1 cellular context compared by ENCODE assay signal in the genomic region with DNA sequence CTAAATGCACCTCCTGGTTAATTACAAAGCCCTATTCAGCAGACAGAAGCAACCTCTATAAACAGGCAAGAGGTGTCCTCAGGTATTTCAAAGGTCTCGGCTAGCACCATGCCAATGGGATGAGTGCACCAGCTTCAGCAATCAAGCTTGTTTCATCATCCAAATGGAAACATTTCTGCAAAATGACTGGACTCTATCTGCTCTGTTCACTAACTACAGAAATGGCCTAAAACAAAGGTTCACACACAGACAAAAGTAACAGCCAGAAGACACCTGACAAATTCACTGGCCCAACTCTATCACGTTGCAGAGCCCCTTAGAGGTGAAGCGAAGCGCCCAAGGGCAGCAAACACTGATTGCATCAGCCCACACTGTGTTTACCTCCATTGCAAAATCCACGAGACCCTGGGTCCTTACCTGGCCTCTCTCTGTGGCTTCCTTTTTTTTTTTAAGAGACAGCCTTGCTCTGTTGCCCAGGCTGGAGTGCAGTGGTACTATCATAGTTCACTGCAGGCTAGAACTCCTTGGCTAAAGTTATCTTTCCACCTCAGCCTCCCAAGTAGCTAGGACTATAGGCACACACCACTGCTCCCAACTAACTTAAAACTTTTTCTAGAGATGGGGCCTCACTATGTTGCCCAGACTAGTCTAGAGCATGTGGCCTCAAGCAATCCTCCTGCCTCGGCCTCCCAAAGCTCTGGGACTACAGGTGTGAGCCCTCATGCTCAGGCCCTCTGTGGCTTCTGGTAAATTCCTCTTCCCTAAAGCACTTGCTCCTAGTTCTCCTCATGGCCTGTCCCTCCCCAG.
A peak's percentile ranks its signal among the peaks of the same experiment; 100 is the strongest.
TF ChIP-seq lines count a peak whose summit lies in the region.

No MANE protein-coding gene starts in this region.

TF ChIP-seq in HepG2, 621 proteins besides CTCF, POLR2A, EP300 and RAD21 (continued from another document and continues in another):
- peak; percentile 84; the same call in 1 of the 2 replicates for TF ChIP-seq ERF (CRISPR knock-in tag; IDR thresholded peaks at IDR 0.05)
- TF ChIP-seq ZNF160 (CRISPR knock-in tag; IDR thresholded peaks at IDR 0.05): no peak
- no peak for TF ChIP-seq TRIM24 (CRISPR knock-in tag; IDR thresholded peaks at IDR 0.05)
- TF ChIP-seq, protein P1, sequence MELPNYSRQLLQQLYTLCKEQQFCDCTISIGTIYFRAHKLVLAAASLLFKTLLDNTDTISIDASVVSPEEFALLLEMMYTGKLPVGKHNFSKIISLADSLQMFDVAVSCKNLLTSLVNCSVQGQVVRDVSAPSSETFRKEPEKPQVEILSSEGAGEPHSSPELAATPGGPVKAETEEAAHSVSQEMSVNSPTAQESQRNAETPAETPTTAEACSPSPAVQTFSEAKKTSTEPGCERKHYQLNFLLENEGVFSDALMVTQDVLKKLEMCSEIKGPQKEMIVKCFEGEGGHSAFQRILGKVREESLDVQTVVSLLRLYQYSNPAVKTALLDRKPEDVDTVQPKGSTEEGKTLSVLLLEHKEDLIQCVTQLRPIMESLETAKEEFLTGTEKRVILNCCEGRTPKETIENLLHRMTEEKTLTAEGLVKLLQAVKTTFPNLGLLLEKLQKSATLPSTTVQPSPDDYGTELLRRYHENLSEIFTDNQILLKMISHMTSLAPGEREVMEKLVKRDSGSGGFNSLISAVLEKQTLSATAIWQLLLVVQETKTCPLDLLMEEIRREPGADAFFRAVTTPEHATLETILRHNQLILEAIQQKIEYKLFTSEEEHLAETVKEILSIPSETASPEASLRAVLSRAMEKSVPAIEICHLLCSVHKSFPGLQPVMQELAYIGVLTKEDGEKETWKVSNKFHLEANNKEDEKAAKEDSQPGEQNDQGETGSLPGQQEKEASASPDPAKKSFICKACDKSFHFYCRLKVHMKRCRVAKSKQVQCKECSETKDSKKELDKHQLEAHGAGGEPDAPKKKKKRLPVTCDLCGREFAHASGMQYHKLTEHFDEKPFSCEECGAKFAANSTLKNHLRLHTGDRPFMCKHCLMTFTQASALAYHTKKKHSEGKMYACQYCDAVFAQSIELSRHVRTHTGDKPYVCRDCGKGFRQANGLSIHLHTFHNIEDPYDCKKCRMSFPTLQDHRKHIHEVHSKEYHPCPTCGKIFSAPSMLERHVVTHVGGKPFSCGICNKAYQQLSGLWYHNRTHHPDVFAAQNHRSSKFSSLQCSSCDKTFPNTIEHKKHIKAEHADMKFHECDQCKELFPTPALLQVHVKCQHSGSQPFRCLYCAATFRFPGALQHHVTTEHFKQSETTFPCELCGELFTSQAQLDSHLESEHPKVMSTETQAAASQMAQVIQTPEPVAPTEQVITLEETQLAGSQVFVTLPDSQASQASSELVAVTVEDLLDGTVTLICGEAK (IDR thresholded peaks at IDR 0.05): no peak
- TF ChIP-seq, protein P1 (CRISPR knock-in tag; IDR thresholded peaks at IDR 0.05): no peak; the same call in 1 of the 2 replicates
- peak; percentile 85 for TF ChIP-seq ZNF431 (CRISPR knock-in tag; IDR thresholded peaks at IDR 0.05; ENCODE audit: borderline replicate concordance, low read depth)
- TF ChIP-seq ZNF792 (CRISPR knock-in tag; IDR thresholded peaks at IDR 0.05): 0 out of 2 replicates have a peak, but pooled peaks have one; percentile 33
- TF ChIP-seq, protein P2, sequence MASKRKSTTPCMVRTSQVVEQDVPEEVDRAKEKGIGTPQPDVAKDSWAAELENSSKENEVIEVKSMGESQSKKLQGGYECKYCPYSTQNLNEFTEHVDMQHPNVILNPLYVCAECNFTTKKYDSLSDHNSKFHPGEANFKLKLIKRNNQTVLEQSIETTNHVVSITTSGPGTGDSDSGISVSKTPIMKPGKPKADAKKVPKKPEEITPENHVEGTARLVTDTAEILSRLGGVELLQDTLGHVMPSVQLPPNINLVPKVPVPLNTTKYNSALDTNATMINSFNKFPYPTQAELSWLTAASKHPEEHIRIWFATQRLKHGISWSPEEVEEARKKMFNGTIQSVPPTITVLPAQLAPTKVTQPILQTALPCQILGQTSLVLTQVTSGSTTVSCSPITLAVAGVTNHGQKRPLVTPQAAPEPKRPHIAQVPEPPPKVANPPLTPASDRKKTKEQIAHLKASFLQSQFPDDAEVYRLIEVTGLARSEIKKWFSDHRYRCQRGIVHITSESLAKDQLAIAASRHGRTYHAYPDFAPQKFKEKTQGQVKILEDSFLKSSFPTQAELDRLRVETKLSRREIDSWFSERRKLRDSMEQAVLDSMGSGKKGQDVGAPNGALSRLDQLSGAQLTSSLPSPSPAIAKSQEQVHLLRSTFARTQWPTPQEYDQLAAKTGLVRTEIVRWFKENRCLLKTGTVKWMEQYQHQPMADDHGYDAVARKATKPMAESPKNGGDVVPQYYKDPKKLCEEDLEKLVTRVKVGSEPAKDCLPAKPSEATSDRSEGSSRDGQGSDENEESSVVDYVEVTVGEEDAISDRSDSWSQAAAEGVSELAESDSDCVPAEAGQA (IDR thresholded peaks at IDR 0.05; ENCODE audit: low read depth): no peak
- TF ChIP-seq, protein P2 (CRISPR knock-in tag; IDR thresholded peaks at IDR 0.05; ENCODE audit: borderline replicate concordance): no peak
- TF ChIP-seq FOXO1 (CRISPR knock-in tag; IDR thresholded peaks at IDR 0.05): peak; percentile 98
- TF ChIP-seq ZNF136 (CRISPR knock-in tag; IDR thresholded peaks at IDR 0.05; ENCODE audit: low read depth): no peak
- TF ChIP-seq ZNF468 (CRISPR knock-in tag; IDR thresholded peaks at IDR 0.05): no peak
- TF ChIP-seq CBX1 (IDR thresholded peaks at IDR 0.05; ENCODE audit: low read depth): no peak
- no peak for TF ChIP-seq SETDB1 (CRISPR knock-in tag; IDR thresholded peaks at IDR 0.05; ENCODE audit: borderline replicate concordance)
- no peak for TF ChIP-seq PAWR (CRISPR knock-in tag; IDR thresholded peaks at IDR 0.05; ENCODE audit: borderline replicate concordance)
- peak; percentile 83; the same call in 1 of the 2 replicates for TF ChIP-seq CBFB (CRISPR knock-in tag; IDR thresholded peaks at IDR 0.05)
- no peak for TF ChIP-seq SMAD9 (CRISPR knock-in tag; IDR thresholded peaks at IDR 0.05)
- no peak for TF ChIP-seq ZNF672 (CRISPR knock-in tag; IDR thresholded peaks at IDR 0.05)
- TF ChIP-seq, protein P3, sequence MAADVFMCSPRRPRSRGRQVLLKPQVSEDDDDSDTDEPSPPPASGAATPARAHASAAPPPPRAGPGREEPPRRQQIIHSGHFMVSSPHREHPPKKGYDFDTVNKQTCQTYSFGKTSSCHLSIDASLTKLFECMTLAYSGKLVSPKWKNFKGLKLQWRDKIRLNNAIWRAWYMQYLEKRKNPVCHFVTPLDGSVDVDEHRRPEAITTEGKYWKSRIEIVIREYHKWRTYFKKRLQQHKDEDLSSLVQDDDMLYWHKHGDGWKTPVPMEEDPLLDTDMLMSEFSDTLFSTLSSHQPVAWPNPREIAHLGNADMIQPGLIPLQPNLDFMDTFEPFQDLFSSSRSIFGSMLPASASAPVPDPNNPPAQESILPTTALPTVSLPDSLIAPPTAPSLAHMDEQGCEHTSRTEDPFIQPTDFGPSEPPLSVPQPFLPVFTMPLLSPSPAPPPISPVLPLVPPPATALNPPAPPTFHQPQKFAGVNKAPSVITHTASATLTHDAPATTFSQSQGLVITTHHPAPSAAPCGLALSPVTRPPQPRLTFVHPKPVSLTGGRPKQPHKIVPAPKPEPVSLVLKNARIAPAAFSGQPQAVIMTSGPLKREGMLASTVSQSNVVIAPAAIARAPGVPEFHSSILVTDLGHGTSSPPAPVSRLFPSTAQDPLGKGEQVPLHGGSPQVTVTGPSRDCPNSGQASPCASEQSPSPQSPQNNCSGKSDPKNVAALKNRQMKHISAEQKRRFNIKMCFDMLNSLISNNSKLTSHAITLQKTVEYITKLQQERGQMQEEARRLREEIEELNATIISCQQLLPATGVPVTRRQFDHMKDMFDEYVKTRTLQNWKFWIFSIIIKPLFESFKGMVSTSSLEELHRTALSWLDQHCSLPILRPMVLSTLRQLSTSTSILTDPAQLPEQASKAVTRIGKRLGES (CRISPR knock-in tag; IDR thresholded peaks at IDR 0.05; ENCODE audit: borderline replicate concordance): no peak
- no peak for TF ChIP-seq MAFK (conservative IDR thresholded peaks at IDR 0.05 in 1 of 2, IDR thresholded peaks at IDR 0.05 in 1 of 2; ENCODE audit: low read length in 2 of 2)
- TF ChIP-seq GTF2F1 (IDR thresholded peaks at IDR 0.05; ENCODE audit: low read length): no peak
- TF ChIP-seq ZFX (CRISPR knock-in tag; IDR thresholded peaks at IDR 0.05; ENCODE audit: low read depth): no peak; the same call in 1 of the 2 replicates
- TF ChIP-seq, protein P4, sequence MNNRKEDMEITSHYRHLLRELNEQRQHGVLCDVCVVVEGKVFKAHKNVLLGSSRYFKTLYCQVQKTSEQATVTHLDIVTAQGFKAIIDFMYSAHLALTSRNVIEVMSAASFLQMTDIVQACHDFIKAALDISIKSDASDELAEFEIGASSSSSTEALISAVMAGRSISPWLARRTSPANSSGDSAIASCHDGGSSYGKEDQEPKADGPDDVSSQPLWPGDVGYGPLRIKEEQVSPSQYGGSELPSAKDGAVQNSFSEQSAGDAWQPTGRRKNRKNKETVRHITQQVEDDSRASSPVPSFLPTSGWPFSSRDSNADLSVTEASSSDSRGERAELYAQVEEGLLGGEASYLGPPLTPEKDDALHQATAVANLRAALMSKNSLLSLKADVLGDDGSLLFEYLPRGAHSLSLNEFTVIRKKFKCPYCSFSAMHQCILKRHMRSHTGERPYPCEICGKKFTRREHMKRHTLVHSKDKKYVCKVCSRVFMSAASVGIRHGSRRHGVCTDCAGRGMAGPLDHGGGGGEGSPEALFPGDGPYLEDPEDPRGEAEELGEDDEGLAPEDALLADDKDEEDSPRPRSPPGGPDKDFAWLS (CRISPR knock-in tag; IDR thresholded peaks at IDR 0.05; ENCODE audit: borderline replicate concordance): 0 out of 2 replicates have a peak, but pooled peaks have one; percentile 37
- TF ChIP-seq, protein P5, sequence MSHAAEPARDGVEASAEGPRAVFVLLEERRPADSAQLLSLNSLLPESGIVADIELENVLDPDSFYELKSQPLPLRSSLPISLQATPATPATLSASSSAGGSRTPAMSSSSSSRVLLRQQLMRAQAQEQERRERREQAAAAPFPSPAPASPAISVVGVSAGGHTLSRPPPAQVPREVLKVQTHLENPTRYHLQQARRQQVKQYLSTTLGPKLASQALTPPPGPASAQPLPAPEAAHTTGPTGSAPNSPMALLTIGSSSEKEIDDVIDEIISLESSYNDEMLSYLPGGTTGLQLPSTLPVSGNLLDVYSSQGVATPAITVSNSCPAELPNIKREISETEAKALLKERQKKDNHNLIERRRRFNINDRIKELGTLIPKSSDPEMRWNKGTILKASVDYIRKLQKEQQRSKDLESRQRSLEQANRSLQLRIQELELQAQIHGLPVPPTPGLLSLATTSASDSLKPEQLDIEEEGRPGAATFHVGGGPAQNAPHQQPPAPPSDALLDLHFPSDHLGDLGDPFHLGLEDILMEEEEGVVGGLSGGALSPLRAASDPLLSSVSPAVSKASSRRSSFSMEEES (CRISPR knock-in tag; IDR thresholded peaks at IDR 0.05): peak; percentile 96
- TF ChIP-seq ZNF879 (CRISPR knock-in tag; IDR thresholded peaks at IDR 0.05): no peak
